Comparison of ENCODE assay signal across 18 cellular contexts in genomic region chr2:47264183-47264582, GRCh38.
DNase-seq lines count a peak whose midpoint lies in the region; TF ChIP-seq lines count a peak whose summit lies in the region.
"Had no signal": no experiment of that assay in that cellular context is flagged by ENCODE, and none has a peak within 500 bp of the region (broad histone marks: within the 10 kb centered on the region; RNA-seq: fewer than 3 reads in every experiment).

No MANE protein-coding gene starts in this region.

- no peak overlapping the region for H3K4me3 Mint-ChIP-seq in HFFc6
- H3K4me3 Mint-ChIP-seq: activated CD4-positive, alpha-beta memory T cell treated with anti-CD3 and anti-CD28 coated beads for 36 hours; activated naive CD8-positive, alpha-beta T cell treated with anti-CD3 and anti-CD28 coated beads for 36 hours; activated T-cell treated with anti-CD3 and anti-CD28 coated beads, Interleukin-2, amount 50 U/mL, for 24 hours; B cell; IgD-negative memory B cell had no signal

- H3F3A ChIP-seq in smooth muscle cell (ENCODE audit: low read depth), result peaks cover 3% of the 10 kb centered on the region

- H3K36me3 ChIP-seq in WERI-Rb-1 (no peaks in the 10 kb centered on the region), smooth muscle cell (ENCODE audit: low read depth) (no peaks in the 10 kb centered on the region)
- H3K36me3 ChIP-seq: suprapubic skin had no signal

- no peaks in the 10 kb centered on the region for H3K36me3 Mint-ChIP-seq in HFFc6 (ENCODE audit: low read depth)
- H3K36me3 Mint-ChIP-seq: activated CD4-positive, alpha-beta memory T cell treated with anti-CD3 and anti-CD28 coated beads for 36 hours; activated naive CD8-positive, alpha-beta T cell treated with anti-CD3 and anti-CD28 coated beads for 36 hours; IgD-negative memory B cell had no signal

- H3K9me3 ChIP-seq in WERI-Rb-1 (ENCODE audit: severe bottlenecking) (no peaks in the 10 kb centered on the region), smooth muscle cell (replicated peaks; ENCODE audit: low read depth) (no peaks in the 10 kb centered on the region)
- H3K9me3 ChIP-seq: mucosa of descending colon, suprapubic skin had no signal

- H3K27me3 Mint-ChIP-seq in HFFc6 (ENCODE audit: insufficient read depth), result peaks cover 2% of the 10 kb centered on the region; the same call in 1 of the 2 replicates
- H3K27me3 Mint-ChIP-seq: activated CD4-positive, alpha-beta memory T cell treated with anti-CD3 and anti-CD28 coated beads for 36 hours; activated naive CD8-positive, alpha-beta T cell treated with anti-CD3 and anti-CD28 coated beads for 36 hours; activated T-cell treated with anti-CD3 and anti-CD28 coated beads, Interleukin-2, amount 50 U/mL, for 24 hours; B cell; IgD-negative memory B cell had no signal

- H3K27ac Mint-ChIP-seq in HFFc6, result no peak overlapping the region
- H3K27ac Mint-ChIP-seq: activated CD4-positive, alpha-beta memory T cell treated with anti-CD3 and anti-CD28 coated beads for 36 hours; activated naive CD8-positive, alpha-beta T cell treated with anti-CD3 and anti-CD28 coated beads for 36 hours; activated T-cell treated with anti-CD3 and anti-CD28 coated beads, Interleukin-2, amount 50 U/mL, for 24 hours; B cell; IgD-negative memory B cell had no signal

- H3K79me2 ChIP-seq in smooth muscle cell (ENCODE audit: low read depth), result no peaks in the 10 kb centered on the region

- H2AFZ ChIP-seq in smooth muscle cell (ENCODE audit: low read depth), result no peak overlapping the region

- H3K27ac ChIP-seq in WERI-Rb-1 (no peak overlapping the region; the same call in 1 of the 2 replicates), smooth muscle cell (ENCODE audit: low read depth) (no peak overlapping the region)
- H3K27ac ChIP-seq: suprapubic skin had no signal

- no peaks in the 10 kb centered on the region for H4K20me1 ChIP-seq in smooth muscle cell (ENCODE audit: low read depth)

- TF ChIP-seq CTCF in HFFc6 (IDR thresholded peaks at IDR 0.05), result peak; percentile 11; the same call in 1 of the 2 replicates
- TF ChIP-seq CTCF in WERI-Rb-1 (IDR thresholded peaks at IDR 0.05; ENCODE audit: low read depth, low read length), result peak; percentile 11; the same call in 1 of the 2 replicates
- TF ChIP-seq CTCF in smooth muscle cell (IDR thresholded peaks at IDR 0.05; ENCODE audit: borderline replicate concordance, insufficient read depth, poor library complexity, severe bottlenecking), result no peak

- no peaks in the 10 kb centered on the region for H3K9me3 Mint-ChIP-seq in HFFc6
- H3K9me3 Mint-ChIP-seq: activated CD4-positive, alpha-beta memory T cell treated with anti-CD3 and anti-CD28 coated beads for 36 hours; activated naive CD8-positive, alpha-beta T cell treated with anti-CD3 and anti-CD28 coated beads for 36 hours; activated T-cell treated with anti-CD3 and anti-CD28 coated beads, Interleukin-2, amount 50 U/mL, for 24 hours had no signal

- H3K4me1 ChIP-seq in smooth muscle cell (ENCODE audit: low read depth), result peaks cover 4% of the 10 kb centered on the region

- no peak for DNase-seq in HFFc6
- no peak for DNase-seq in WERI-Rb-1
- peak in 28 of 51 donors; percentile 7 to 66 (median 30) for DNase-seq in hypothalamus (lab: John Stamatoyannopoulos, UW)
- peak; percentile 70 for DNase-seq in superior temporal gyrus (ENCODE audit: extremely low spot score)
- no peak for DNase-seq in smooth muscle cell (lab: John Stamatoyannopoulos, UW; ENCODE audit: unreplicated experiment)
- DNase-seq in DMS53 (lab: John Stamatoyannopoulos, UW), result no peak
- DNase-seq in NK-92 (lab: John Stamatoyannopoulos, UW; ENCODE audit: unreplicated experiment), result no peak
- DNase-seq: activated CD4-positive, alpha-beta memory T cell treated with anti-CD3 and anti-CD28 coated beads for 36 hours; activated naive CD8-positive, alpha-beta T cell treated with anti-CD3 and anti-CD28 coated beads for 36 hours; activated T-cell treated with anti-CD3 and anti-CD28 coated beads, Interleukin-2, amount 50 U/mL, for 24 hours; left colon; mucosa of descending colon; NCI-H1092 treated with DMSO at 0.1 percent for 48 hours; NCI-H526 treated with DMSO at 0.1 percent for 48 hours; stimulated activated CD4-positive, alpha-beta T cell treated with anti-CD3 and anti-CD28 coated beads, Interleukin-1b, Interleukin-23, amount 100 ng/mL, for 48 hours had no signal

- H3K4me2 ChIP-seq in smooth muscle cell, result no peak overlapping the region

- no peak overlapping the region for H3K9ac ChIP-seq in smooth muscle cell (ENCODE audit: low read depth)

- H3K27me3 ChIP-seq in WERI-Rb-1 (ENCODE audit: insufficient read depth, low read depth, severe bottlenecking), result no peaks in the 10 kb centered on the region
- no peaks in the 10 kb centered on the region for H3K27me3 ChIP-seq in smooth muscle cell (ENCODE audit: low read depth)
- H3K27me3 ChIP-seq: suprapubic skin had no signal

- peaks cover 9% of the 10 kb centered on the region for H3K4me1 Mint-ChIP-seq in HFFc6 (ENCODE audit: low read depth)
- H3K4me1 Mint-ChIP-seq: activated naive CD8-positive, alpha-beta T cell treated with anti-CD3 and anti-CD28 coated beads for 36 hours had no signal

- WGBS in smooth muscle cell (ENCODE audit: low lambda C conversion rate), result 72% methylated on average over 7 of the region's 7 CpGs

- H3K4me3 ChIP-seq in WERI-Rb-1 (ENCODE audit: low read depth, low read length) (no peak overlapping the region), smooth muscle cell (no peak overlapping the region)
- H3K4me3 ChIP-seq: mucosa of descending colon, suprapubic skin had no signal

Comparison
In these comparisons a context has a peak if more than half of its experiments do, and no peak if none do; other contexts are left out.
1. DNase-seq: peak in hypothalamus (28 of 51) and superior temporal gyrus (single experiment); none in HFFc6 (single experiment), WERI-Rb-1 (single experiment), smooth muscle cell (single experiment), DMS53 (single experiment) and NK-92 (single experiment).